ENCODE assay signal across 26 cellular contexts in the genomic region with DNA sequence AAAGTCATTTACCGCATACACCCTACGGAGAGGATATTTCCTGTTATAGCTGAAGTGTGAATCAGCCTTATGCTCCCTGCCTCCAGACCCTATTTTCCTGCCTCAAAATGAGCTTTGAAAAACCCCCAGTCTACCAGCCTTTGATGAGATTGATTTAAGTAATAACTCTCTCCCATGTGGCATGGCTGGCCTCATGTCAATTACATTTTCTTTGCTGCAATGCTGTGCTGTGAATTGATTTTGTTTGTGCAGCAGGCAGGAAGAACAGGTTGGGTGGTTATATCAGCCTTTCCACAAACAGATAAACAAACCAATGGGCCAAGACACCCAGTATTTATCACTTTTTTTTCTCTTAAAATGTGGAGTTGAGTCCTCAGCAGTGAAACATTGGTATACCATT.
"Had no signal": no experiment of that assay in that cellular context is flagged by ENCODE, and none has a peak within 500 bp of the region (broad histone marks: within the 10 kb centered on the region; RNA-seq: fewer than 3 reads in every experiment).

No MANE protein-coding gene starts in this region.

- H3K4me1 Mint-ChIP-seq: stimulated activated memory B cell treated with anti-CD40 and anti-IgM and Interleukin-4, amounts not matched to agents 10 μg/mL and 1 μg/mL and 100 μg/mL, for 72 hours had no signal

- H3K4me3 Mint-ChIP-seq: naive thymus-derived CD4-positive, alpha-beta T cell; nephron progenitor cell; neural progenitor cell; stimulated activated memory B cell treated with anti-CD40 and anti-IgM and Interleukin-4, amounts not matched to agents 10 μg/mL and 1 μg/mL and 100 μg/mL, for 72 hours; stimulated activated naive CD8-positive, alpha-beta T cell treated with anti-CD3 and anti-CD28 coated beads, Interleukin-15, amount 100 ng/mL, for 72 hours; type B pancreatic cell had no signal

- H3K36me3 Mint-ChIP-seq: neural progenitor cell; stimulated activated memory B cell treated with anti-CD40 and anti-IgM and Interleukin-4, amounts not matched to agents 10 μg/mL and 1 μg/mL and 100 μg/mL, for 72 hours; type B pancreatic cell had no signal

- DNase-seq: islet precursor cell; left ventricle myocardium inferior; midbrain; mucosa of descending colon; naive thymus-derived CD4-positive, alpha-beta T cell; nephron progenitor cell; occipital lobe; ovary; right lobe of liver; stimulated activated CD4-positive, alpha-beta T cell treated with anti-CD3 and anti-CD28 coated beads, Interleukin-1b, Interleukin-23, amount 100 ng/mL, for 48 hours; stimulated activated CD4-positive, alpha-beta T cell treated with anti-CD3 and anti-CD28 coated beads, Interleukin-2, amount 100 ng/mL, for 48 hours; stimulated activated CD4-positive, alpha-beta T cell treated with anti-CD3 and anti-CD28 coated beads, Interleukin-4, amount 100 ng/mL, for 4 hours; stimulated activated CD8-positive, alpha-beta memory T cell treated with anti-CD3 and anti-CD28 coated beads, Interleukin-4, amount 100 ng/mL, for 48 hours; stimulated activated naive CD4-positive, alpha-beta T cell treated with Interleukin-2 at 50 U/mL for 16 hours; stimulated activated naive CD8-positive, alpha-beta T cell treated with anti-CD3 and anti-CD28 coated beads, Interleukin-15, amount 100 ng/mL, for 72 hours; substantia nigra; uterus had no signal

- H3K27ac Mint-ChIP-seq: naive thymus-derived CD4-positive, alpha-beta T cell; nephron progenitor cell; neural progenitor cell; progenitor cell of endocrine pancreas; stimulated activated memory B cell treated with anti-CD40 and anti-IgM and Interleukin-4, amounts not matched to agents 10 μg/mL and 1 μg/mL and 100 μg/mL, for 72 hours; stimulated activated naive CD8-positive, alpha-beta T cell treated with anti-CD3 and anti-CD28 coated beads, Interleukin-15, amount 100 ng/mL, for 72 hours had no signal

- H3K9me3 ChIP-seq: left ventricle myocardium inferior, mucosa of descending colon, neutrophil, ovary, right atrium auricular region, right lobe of liver, tibial nerve, uterus had no signal

- H3K27me3 ChIP-seq: neural progenitor cell, ovary, right atrium auricular region, right lobe of liver, tibial nerve, uterus had no signal

- H3K9me3 Mint-ChIP-seq: stimulated activated memory B cell treated with anti-CD40 and anti-IgM and Interleukin-4, amounts not matched to agents 10 μg/mL and 1 μg/mL and 100 μg/mL, for 72 hours; stimulated activated naive CD8-positive, alpha-beta T cell treated with anti-CD3 and anti-CD28 coated beads, Interleukin-15, amount 100 ng/mL, for 72 hours had no signal

- H3K27me3 Mint-ChIP-seq: progenitor cell of endocrine pancreas; stimulated activated naive CD8-positive, alpha-beta T cell treated with anti-CD3 and anti-CD28 coated beads, Interleukin-15, amount 100 ng/mL, for 72 hours; type B pancreatic cell had no signal

- H3K4me1 ChIP-seq: neural progenitor cell, right atrium auricular region, right lobe of liver, uterus had no signal

- H3K27ac ChIP-seq: left ventricle myocardium inferior, neural progenitor cell, neutrophil, ovary, right atrium auricular region, right lobe of liver, tibial nerve, uterus had no signal

- H3K36me3 ChIP-seq: left ventricle myocardium inferior, neural progenitor cell, neutrophil, ovary, right atrium auricular region, right lobe of liver, tibial nerve, uterus had no signal

- H3K4me3 ChIP-seq: left ventricle myocardium inferior, lung, mucosa of descending colon, neural progenitor cell, ovary, right atrium auricular region, right lobe of liver, smooth muscle cell, tibial nerve, uterus had no signal
